20 cellular contexts compared by ENCODE assay signal in the genomic region with DNA sequence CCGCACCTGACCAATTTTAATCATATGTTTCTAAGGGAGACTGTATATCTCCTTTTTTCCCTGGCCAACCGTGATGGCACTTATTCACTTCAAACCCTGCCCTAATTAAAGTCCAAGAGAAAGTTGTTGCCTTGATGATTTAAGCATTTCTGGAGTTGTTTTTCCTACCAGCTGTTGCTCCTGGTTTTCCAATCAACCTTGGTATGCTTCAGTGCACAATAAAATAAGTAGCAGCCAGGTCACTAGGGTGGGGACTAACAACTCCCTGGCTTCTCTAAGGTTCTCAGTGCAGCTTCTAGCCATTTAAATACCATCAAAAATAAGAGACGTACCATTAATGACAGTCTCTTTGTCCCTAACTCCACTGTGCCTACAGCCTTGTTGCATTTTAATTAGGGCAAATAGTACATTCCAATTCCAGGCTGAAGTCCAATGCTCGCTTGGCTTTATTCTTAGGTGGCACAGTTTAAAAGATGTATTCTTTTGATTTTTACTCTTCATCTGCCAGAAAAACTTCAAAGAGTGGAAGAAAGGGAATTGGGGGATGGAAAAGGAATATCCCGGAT. TPM values are rescaled to one million over a fixed set of nuclear protein-coding genes. Genes with fewer than 3 reads are reported as not detected.
DNase-seq lines count a peak whose midpoint lies in the region; TF ChIP-seq lines count a peak whose summit lies in the region.
"Had no signal": no experiment of that assay in that cellular context is flagged by ENCODE, and none has a peak within 500 bp of the region (broad histone marks: within the 10 kb centered on the region; RNA-seq: fewer than 3 reads in every experiment).

No MANE protein-coding gene starts in this region.

- peaks cover 0 to 8% (median 0%) of the 10 kb centered on the region in 5 experiments for H3K9me3 Mint-ChIP-seq in brain
- H3K9me3 Mint-ChIP-seq in activated CD4-positive, alpha-beta memory T cell treated with anti-CD3 and anti-CD28 coated beads for 36 hours: no peaks in the 10 kb centered on the region
- H3K9me3 Mint-ChIP-seq: H9 had no signal

- TF ChIP-seq CTCF in brain (conservative IDR thresholded peaks at IDR 0.05) (no peak), retinal pigment epithelial cell (conservative IDR thresholded peaks at IDR 0.05; ENCODE audit: low read depth, low read length) (no peak)

- H3K27me3 Mint-ChIP-seq in brain: peaks cover 3% of the 10 kb centered on the region
- peaks cover 5% of the 10 kb centered on the region for H3K27me3 Mint-ChIP-seq in activated CD4-positive, alpha-beta memory T cell treated with anti-CD3 and anti-CD28 coated beads for 36 hours

- peak overlapping the region in 1 of 5 experiments; percentile 23 for H3K4me3 Mint-ChIP-seq in brain
- no peak overlapping the region for H3K4me3 Mint-ChIP-seq in activated CD4-positive, alpha-beta memory T cell treated with anti-CD3 and anti-CD28 coated beads for 36 hours
- H3K4me3 Mint-ChIP-seq: H9 had no signal

- peaks cover 57% of the 10 kb centered on the region for H3K4me1 Mint-ChIP-seq in brain
- H3K4me1 Mint-ChIP-seq in activated CD4-positive, alpha-beta memory T cell treated with anti-CD3 and anti-CD28 coated beads for 36 hours (ENCODE audit: low read depth): no peaks in the 10 kb centered on the region

- H3K36me3 Mint-ChIP-seq in brain: peaks cover 14% of the 10 kb centered on the region
- H3K36me3 Mint-ChIP-seq in activated CD4-positive, alpha-beta memory T cell treated with anti-CD3 and anti-CD28 coated beads for 36 hours: no peaks in the 10 kb centered on the region

- H3K4me3 ChIP-seq in retinal pigment epithelial cell (ENCODE audit: low read length): no peak overlapping the region
- H3K4me3 ChIP-seq: BLaER1 treated with 17β-estradiol and CSF1 and Interleukin-3, amounts not matched to agents 10 nM and 100 nM had no signal

- DNase-seq in G401 (ENCODE audit: low spot score) (peak; percentile 8), midbrain (lab: John Stamatoyannopoulos, UW) (peak; percentile 33), retinal pigment epithelial cell (ENCODE audit: low read depth) (peak; percentile 86), erythroblast (lab: John Stamatoyannopoulos, UW) (no peak), GM19238 (ENCODE audit: insufficient read length, low spot score) (no peak), OCI-M1 (lab: John Stamatoyannopoulos, UW) (no peak)
- no peak for DNase-seq in activated CD4-positive, alpha-beta memory T cell treated with anti-CD3 and anti-CD28 coated beads for 36 hours
- DNase-seq: DND-41, GDM1, H9, IMR-90, NCI-H1092, NCI-H146, NCI-H2029 treated with DMSO at 0.1 percent for 48 hours, NCI-H774, RPMI8226, SHP77 treated with DMSO at 0.1 percent for 48 hours, SK-N-SH had no signal

- POLR2A ChIA-PET in activated CD4-positive, alpha-beta memory T cell treated with anti-CD3 and anti-CD28 coated beads for 36 hours (lab: Charles Lee): no interaction called here

- peak overlapping the region in 4 of 5 experiments; percentile 19 to 89 (median 64) for H3K27ac Mint-ChIP-seq in brain
- H3K27ac Mint-ChIP-seq in activated CD4-positive, alpha-beta memory T cell treated with anti-CD3 and anti-CD28 coated beads for 36 hours: no peak overlapping the region
- H3K27ac Mint-ChIP-seq: H9 had no signal

- TF ChIP-seq POLR2A in erythroblast (IDR thresholded peaks at IDR 0.05; ENCODE audit: low read length): no peak

- in situ Hi-C loops in G401 (cut with HindIII; ENCODE audit: low sequenced_read_pairs): no loop called here

- CTCF ChIA-PET in activated CD4-positive, alpha-beta memory T cell treated with anti-CD3 and anti-CD28 coated beads for 36 hours (lab: Charles Lee): no interaction called here

- intact Hi-C loops in activated CD4-positive, alpha-beta memory T cell treated with anti-CD3 and anti-CD28 coated beads for 36 hours (cut with micrococcal nuclease): no loop called here

RNA-seq across cellular contexts. Expression of a gene that starts 11.8 kb away (rescaled TPM):
- 0.10 TPM in 1 of 2 replicates, not detected in the other for total RNA-seq in G401 (2014; rRNA removed; shearing (Covaris generic))
- 8.6 TPM for polyA plus RNA-seq in brain (ENCODE audit: insufficient read depth, low read depth, low replicate concordance)
- under 1 TPM; 0.12 to 0.34 TPM for total RNA-seq in activated CD4-positive, alpha-beta memory T cell treated with anti-CD3 and anti-CD28 coated beads for 36 hours
- total RNA-seq: IMR-90 had no signal
- polyA plus RNA-seq: IMR-90, SK-N-SH had no signal

Comparison
In these comparisons a context has a peak if more than half of its experiments do, and no peak if none do; other contexts are left out.
1. DNase-seq: peak in G401 (single experiment), midbrain (single experiment) and retinal pigment epithelial cell (single experiment); none in erythroblast (0 of 2), GM19238 (single experiment), OCI-M1 (single experiment) and activated CD4-positive, alpha-beta memory T cell treated with anti-CD3 and anti-CD28 coated beads for 36 hours (single experiment).